3 cellular contexts compared by ENCODE assay signal in genomic region chr2:52959801-52960200, GRCh38.
"Had no signal": no experiment of that assay in that cellular context is flagged by ENCODE, and none has a peak within 500 bp of the region (broad histone marks: within the 10 kb centered on the region; RNA-seq: fewer than 3 reads in every experiment).

No MANE protein-coding gene starts in this region.

- DNase-seq: GDM1, GF-D8 had no signal

- ATAC-seq: GM12878 had no signal
